ENCODE assay signal across 1 cellular context in the genomic region with DNA sequence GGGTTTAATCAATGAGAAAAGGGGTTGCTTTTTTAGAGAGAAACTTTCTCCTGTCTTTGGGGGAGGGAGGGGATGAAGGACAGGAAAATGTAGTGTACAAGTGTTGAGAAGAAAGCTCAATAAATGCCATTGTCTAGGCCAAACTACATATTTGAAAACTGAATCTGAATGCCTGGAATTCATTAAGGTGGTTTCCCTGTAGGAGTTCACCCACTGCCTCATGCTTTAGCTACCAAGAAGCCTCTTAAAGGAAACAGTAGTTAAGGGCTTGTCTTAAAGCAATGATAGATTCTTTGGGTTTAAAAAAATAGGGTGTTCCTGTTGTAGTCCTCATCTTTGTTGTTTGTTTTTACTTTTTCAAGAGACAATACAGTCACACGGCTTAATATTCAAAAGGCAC.
TF ChIP-seq lines count a peak whose summit lies in the region.

No MANE protein-coding gene starts in this region.

TF ChIP-seq in SK-N-SH, 30 proteins besides CTCF, POLR2A, EP300 and RAD21 (continued from another document):
- TF ChIP-seq, protein P1, sequence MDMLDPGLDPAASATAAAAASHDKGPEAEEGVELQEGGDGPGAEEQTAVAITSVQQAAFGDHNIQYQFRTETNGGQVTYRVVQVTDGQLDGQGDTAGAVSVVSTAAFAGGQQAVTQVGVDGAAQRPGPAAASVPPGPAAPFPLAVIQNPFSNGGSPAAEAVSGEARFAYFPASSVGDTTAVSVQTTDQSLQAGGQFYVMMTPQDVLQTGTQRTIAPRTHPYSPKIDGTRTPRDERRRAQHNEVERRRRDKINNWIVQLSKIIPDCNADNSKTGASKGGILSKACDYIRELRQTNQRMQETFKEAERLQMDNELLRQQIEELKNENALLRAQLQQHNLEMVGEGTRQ (IDR thresholded peaks at IDR 0.05; ENCODE audit: borderline replicate concordance, low read depth, low read length) = no peak
- TF ChIP-seq GABPA (IDR thresholded peaks at IDR 0.05; ENCODE audit: low read depth) (no peak), POLR2AphosphoS5 (IDR thresholded peaks at IDR 0.05; ENCODE audit: low read depth, low read length) (no peak; the same call in 1 of the 2 replicates), TCF12 (IDR thresholded peaks at IDR 0.05) (peak; percentile 74)
TF ChIP-seq in SK-N-SH: peak in this region for 5.
